In the genomic region with DNA sequence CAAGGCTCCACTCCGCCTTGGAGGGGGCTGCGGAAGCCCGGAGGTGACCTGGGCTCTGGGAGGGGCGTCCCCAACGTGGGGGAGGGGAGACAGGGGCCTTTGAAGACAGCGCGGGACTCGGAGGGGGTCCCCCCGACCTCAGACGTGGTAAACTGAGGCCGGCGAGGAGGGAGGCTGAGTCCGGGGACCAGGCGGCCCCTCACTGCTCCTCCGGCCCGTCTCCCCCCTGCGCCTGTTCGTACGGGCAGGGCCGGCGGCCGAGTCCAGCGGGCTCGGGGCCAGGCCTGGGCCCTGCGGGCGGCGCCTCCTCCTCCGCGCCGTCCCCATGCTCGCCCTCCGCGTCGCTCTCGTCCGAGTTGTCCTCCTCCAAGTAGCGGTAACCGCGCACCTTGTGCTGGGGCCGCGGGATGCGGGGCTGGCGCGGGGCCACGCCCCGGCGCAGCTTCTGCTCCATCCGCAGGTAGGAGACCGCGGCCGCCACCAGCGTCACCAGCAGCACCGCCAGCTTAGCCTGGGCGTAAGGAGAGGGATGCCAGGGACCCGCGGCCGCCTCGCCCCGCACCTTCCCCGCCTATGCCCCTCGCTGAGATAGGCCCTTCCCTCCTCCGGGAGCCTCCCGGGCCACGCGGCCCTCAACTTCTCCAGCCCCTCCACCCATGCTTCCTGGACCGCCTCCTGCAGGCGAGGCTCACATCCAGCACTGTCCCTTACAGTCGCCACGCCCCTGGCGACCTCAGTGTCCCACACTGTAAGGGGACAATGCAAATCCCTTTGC, we compare ENCODE assay signal across 2 cellular contexts. TPM values are rescaled to one million over a fixed set of nuclear protein-coding genes. Genes with fewer than 3 reads are reported as not detected.
"Had no signal": no experiment of that assay in that cellular context is flagged by ENCODE, and none has a peak within 500 bp of the region (broad histone marks: within the 10 kb centered on the region; RNA-seq: fewer than 3 reads in every experiment).

No MANE protein-coding gene starts in this region.

RNA-seq across cellular contexts. Expression of a gene that starts 18.6 kb away (rescaled TPM):
- total RNA-seq: activated CD4-positive, alpha-beta memory T cell treated with anti-CD3 and anti-CD28 coated beads for 36 hours; activated T-helper 1 cell treated with anti-CD3 and anti-CD28 coated beads, Interleukin-12 subunit alpha, Interleukin-12 subunit beta, Interleukin-2, Interleukin-4 antibody, amounts not matched to agents 30 ng/mL and 10 ng/mL and 1 ng/mL, durations not matched to agents 14 hours and 24 hours and 36 hours had no signal
